ENCODE assay signal across 28 cellular contexts in the genomic region with DNA sequence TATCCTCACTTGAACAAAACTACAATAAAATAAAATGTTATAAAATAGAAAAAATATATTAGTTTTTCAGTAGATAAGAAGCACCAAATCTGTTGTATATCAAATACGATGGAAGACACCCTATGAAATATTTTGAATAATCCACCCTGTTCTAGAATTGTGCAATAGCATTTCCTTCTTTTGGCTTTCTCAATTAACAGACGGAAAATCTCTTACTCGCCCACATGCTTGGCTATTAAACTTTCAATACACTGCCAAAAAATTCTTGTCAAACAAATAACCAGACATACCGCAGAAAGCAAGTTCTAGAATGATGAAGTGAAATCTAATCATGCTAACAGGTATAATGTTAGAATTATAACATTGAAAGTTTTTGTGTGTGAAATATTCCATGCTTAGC.
DNase-seq lines count a peak whose midpoint lies in the region; ATAC-seq, FAIRE-seq and TF ChIP-seq lines count a peak whose summit lies in the region.
"Had no signal": no experiment of that assay in that cellular context is flagged by ENCODE, and none has a peak within 500 bp of the region (broad histone marks: within the 10 kb centered on the region; RNA-seq: fewer than 3 reads in every experiment).

No MANE protein-coding gene starts in this region.

- no peak overlapping the region for H3K9ac ChIP-seq in HepG2 (ENCODE audit: insufficient read depth, low read depth, low read length)
- H3K9ac ChIP-seq: KMS-11, neural progenitor cell, SK-N-SH had no signal

- H2AFZ ChIP-seq in HepG2 (ENCODE audit: low read length): no peak overlapping the region
- H2AFZ ChIP-seq: neural progenitor cell, PC-9 had no signal

- in situ Hi-C loops in HepG2 (cut with HindIII; ENCODE audit: extremely low pct_ligation_motif_present, low pct_unique_long_range_greater_than_20kb): no loop called here

- peaks cover 83% of the 10 kb centered on the region for H3K9me3 ChIP-seq in HepG2 (ENCODE audit: low read length)
- H3K9me3 ChIP-seq in right lobe of liver: peaks cover 0 to 2% (median 0%) of the 10 kb centered on the region in 4 donors
- H3K9me3 ChIP-seq in heart right ventricle: peaks cover 0 to 8% (median 0%) of the 10 kb centered on the region in 11 donors
- H3K9me3 ChIP-seq: A549, SK-N-SH, upper lobe of left lung had no signal

- intact Hi-C loops in HepG2 (cut with micrococcal nuclease; ENCODE audit: unreplicated experiment) (no loop called here), right lobe of liver (cut with DNase I) (no loop called here), heart right ventricle (cut with DNase I) (no loop called here)

- POLR2A ChIA-PET in HepG2 (lab: Yijun Ruan, JAX): no interaction called here

- peak overlapping the region; percentile 23 for H3K27ac Mint-ChIP-seq in chondrocyte (ENCODE audit: unreplicated experiment)
- H3K27ac Mint-ChIP-seq: activated naive CD8-positive, alpha-beta T cell treated with anti-CD3 and anti-CD28 coated beads for 36 hours; activated T-helper 1 cell treated with anti-CD3 and anti-CD28 coated beads, Interleukin-12 subunit alpha, Interleukin-12 subunit beta, Interleukin-2, Interleukin-4 antibody, amounts not matched to agents 30 ng/mL and 10 ng/mL and 1 ng/mL, durations not matched to agents 14 hours and 24 hours and 36 hours; CD8-positive, alpha-beta T cell; mesothelial cell of epicardium; neural progenitor cell; stimulated activated naive CD8-positive, alpha-beta T cell treated with anti-CD3 and anti-CD28 coated beads, Interleukin-15, Interleukin-2, amounts not matched to agents 100 ng/mL and 50 ng/mL, for 24 hours had no signal

- TF ChIP-seq RAD21 in HepG2 (CRISPR knock-in tag; IDR thresholded peaks at IDR 0.05): no peak

- no peaks in the 10 kb centered on the region for H3K79me2 ChIP-seq in HepG2 (ENCODE audit: insufficient read depth, low read length)

- no TSS peak for BruUV-seq in HepG2 (replicated peaks; lab: Mats Ljungman, UMichigan)

- H3K27me3 Mint-ChIP-seq in chondrocyte (ENCODE audit: low read depth): no peaks in the 10 kb centered on the region
- H3K27me3 Mint-ChIP-seq: activated naive CD8-positive, alpha-beta T cell treated with anti-CD3 and anti-CD28 coated beads for 36 hours; stimulated activated naive CD8-positive, alpha-beta T cell treated with anti-CD3 and anti-CD28 coated beads, Interleukin-15, Interleukin-2, amounts not matched to agents 100 ng/mL and 50 ng/mL, for 24 hours had no signal

- WGBS in HepG2 (ENCODE audit: low lambda C conversion rate): 11% methylated on average over 4 of the region's 4 CpGs
- 49% methylated on average over 4 of the region's 4 CpGs for WGBS in right lobe of liver (ENCODE audit: insufficient coverage, low coverage, low lambda C conversion rate, missing lambda C conversion rate)
- WGBS in heart right ventricle, 2 donors: 32 to 42% methylated on average over 4 of the region's 4 CpGs

- H3K27ac ChIP-seq in HepG2 (ENCODE audit: extremely low read length, insufficient read depth, low read length) (no peak overlapping the region), right lobe of liver (no peak overlapping the region), heart right ventricle (peak overlapping the region in 7 of 10 donors; percentile 7 to 59 (median 18))
- H3K27ac ChIP-seq: A549, KMS-11, neural progenitor cell, PC-9, upper lobe of left lung had no signal

- no peaks in the 10 kb centered on the region for H3K9me3 Mint-ChIP-seq in chondrocyte (ENCODE audit: low read depth)
- H3K9me3 Mint-ChIP-seq: mesothelial cell of epicardium, neural progenitor cell had no signal

- H3K27me3 ChIP-seq in HepG2 (ENCODE audit: control insufficient read depth in 1 of 2, insufficient read depth in 2 of 2, low read length in 2 of 2) (no peaks in the 10 kb centered on the region), right lobe of liver (no peaks in the 10 kb centered on the region), heart right ventricle (no peaks in the 10 kb centered on the region)
- H3K27me3 ChIP-seq: neural progenitor cell, upper lobe of left lung had no signal

- TF ChIP-seq POLR2A in HepG2 (IDR thresholded peaks at IDR 0.05; ENCODE audit: insufficient read depth in 1 of 2, low read depth in 2 of 2, low read length in 2 of 2): no peak
- TF ChIP-seq POLR2A in right lobe of liver (IDR thresholded peaks at IDR 0.05): no peak

- H3K4me1 ChIP-seq in HepG2 (ENCODE audit: insufficient read depth, low read length) (no peaks in the 10 kb centered on the region), right lobe of liver (no peaks in the 10 kb centered on the region), heart right ventricle (peaks cover 0 to 28% (median 7%) of the 10 kb centered on the region in 9 donors)
- H3K4me1 ChIP-seq: A549, neural progenitor cell, upper lobe of left lung had no signal

- peaks cover 12% of the 10 kb centered on the region for H3K4me1 Mint-ChIP-seq in chondrocyte (ENCODE audit: low read depth)
- H3K4me1 Mint-ChIP-seq: activated naive CD8-positive, alpha-beta T cell treated with anti-CD3 and anti-CD28 coated beads for 36 hours; neural progenitor cell had no signal

- H3K4me3 ChIP-seq in HepG2 (replicated peaks in 1 of 3; ENCODE audit: insufficient read depth in 1 of 3, low read depth in 2 of 3, low read length in 3 of 3) (no peak overlapping the region), right lobe of liver (no peak overlapping the region), heart right ventricle (no peak overlapping the region)
- H3K4me3 ChIP-seq: A549, neural progenitor cell, PC-9, upper lobe of left lung had no signal

- H3K36me3 Mint-ChIP-seq in chondrocyte (ENCODE audit: low read depth): no peaks in the 10 kb centered on the region
- H3K36me3 Mint-ChIP-seq: activated naive CD8-positive, alpha-beta T cell treated with anti-CD3 and anti-CD28 coated beads for 36 hours; CD8-positive, alpha-beta T cell; mesothelial cell of epicardium; neural progenitor cell had no signal

- CTCF ChIA-PET in HepG2 (lab: Yijun Ruan, JAX; ENCODE audit: low intra/inter-chr PET ratio, low total read pairs): no interaction called here

- DNase-seq in HepG2 (ENCODE audit: low spot score): no peak
- no peak for DNase-seq in right lobe of liver
- DNase-seq in chondrocyte (ENCODE audit: low spot score): no peak
- DNase-seq in heart right ventricle: peak in 1 of 2 donors; percentile 5
- DNase-seq in stromal cell of bone marrow (ENCODE audit: low read depth): peak; percentile 28
- no peak for DNase-seq in HK-2 (ENCODE audit: unreplicated experiment)
- DNase-seq: activated CD8-positive, alpha-beta memory T cell treated with anti-CD3 and anti-CD28 coated beads for 24 hours; activated naive CD8-positive, alpha-beta T cell treated with anti-CD3 and anti-CD28 coated beads for 36 hours; CD8-positive, alpha-beta T cell; DND-41; H7; hypothalamus; NCI-H1105 treated with DMSO at 0.1 percent for 48 hours; PC-9; retina; SK-N-SH; T-helper 9 cell; upper lobe of left lung had no signal

- ATAC-seq in HepG2: no peak
- no peak for ATAC-seq in right lobe of liver
- peak in 7 of 8 donors; percentile 59 to 84 (median 69) for ATAC-seq in heart right ventricle
- no peak for ATAC-seq in GM19328 (IDR thresholded peaks at IDR 0.05; ENCODE audit: unreplicated experiment)
- no peak for ATAC-seq in GM19035 (IDR thresholded peaks at IDR 0.05; ENCODE audit: unreplicated experiment)
- ATAC-seq: A549; activated CD4-positive, CD25-positive, alpha-beta regulatory T cell treated with anti-CD3 and anti-CD28 coated beads, Interleukin-2, amount 50 U/mL, for 24 hours; CD8-positive, alpha-beta T cell; esophagus mucosa had no signal

- no peak overlapping the region for H3K4me2 ChIP-seq in HepG2 (ENCODE audit: low read depth, low read length)
- H3K4me2 ChIP-seq: A549, KMS-11, neural progenitor cell, PC-9, SK-N-SH had no signal

- no peak for FAIRE-seq in HepG2 (lab: Jason Lieb, UNC)
- FAIRE-seq: A549 had no signal

- H3K4me3 Mint-ChIP-seq in chondrocyte (ENCODE audit: unreplicated experiment): no peak overlapping the region
- H3K4me3 Mint-ChIP-seq: activated naive CD8-positive, alpha-beta T cell treated with anti-CD3 and anti-CD28 coated beads for 36 hours; activated T-helper 1 cell treated with anti-CD3 and anti-CD28 coated beads, Interleukin-12 subunit alpha, Interleukin-12 subunit beta, Interleukin-2, Interleukin-4 antibody, amounts not matched to agents 30 ng/mL and 10 ng/mL and 1 ng/mL, durations not matched to agents 14 hours and 24 hours and 36 hours; CD8-positive, alpha-beta T cell; mesothelial cell of epicardium; neural progenitor cell; stimulated activated naive CD8-positive, alpha-beta T cell treated with anti-CD3 and anti-CD28 coated beads, Interleukin-15, Interleukin-2, amounts not matched to agents 100 ng/mL and 50 ng/mL, for 24 hours had no signal

- TF ChIP-seq EP300 in HepG2 (IDR thresholded peaks at IDR 0.05; ENCODE audit: low read depth in 2 of 2, low read length in 2 of 2) (no peak), HepG2 (CRISPR knock-in tag; IDR thresholded peaks at IDR 0.05; ENCODE audit: borderline replicate concordance) (no peak)

- H4K20me1 ChIP-seq in HepG2 (ENCODE audit: insufficient read depth, low read length): no peaks in the 10 kb centered on the region

- H3K36me3 ChIP-seq in HepG2 (replicated peaks in 1 of 2; ENCODE audit: control insufficient read depth in 1 of 2, insufficient read depth in 2 of 2, low read length in 2 of 2) (no peaks in the 10 kb centered on the region), right lobe of liver (no peaks in the 10 kb centered on the region), heart right ventricle (no peaks in the 10 kb centered on the region)
- H3K36me3 ChIP-seq: neural progenitor cell, upper lobe of left lung had no signal

- TF ChIP-seq CTCF in HepG2 (CRISPR knock-in tag; IDR thresholded peaks at IDR 0.05) (no peak), right lobe of liver (IDR thresholded peaks at IDR 0.05) (no peak), chondrocyte (IDR thresholded peaks at IDR 0.05) (no peak), heart right ventricle (IDR thresholded peaks at IDR 0.05) (no peak)

TF ChIP-seq in HepG2, 621 proteins besides CTCF, POLR2A, EP300 and RAD21:
- peak; percentile 11; the same call in 1 of the 2 replicates for TF ChIP-seq CEBPB (IDR thresholded peaks at IDR 0.05; ENCODE audit: borderline replicate concordance, low read depth, low read length)
- TF ChIP-seq STAG1 (CRISPR knock-in tag; IDR thresholded peaks at IDR 0.05): no peak

Comparison
In these comparisons a context has a peak if more than half of its experiments do, and no peak if none do; other contexts are left out.
1. ATAC-seq: peak in heart right ventricle (7 of 8); none in HepG2 (single experiment), right lobe of liver (0 of 4), GM19328 (single experiment) and GM19035 (single experiment).
2. H3K27ac ChIP-seq: peak in heart right ventricle (7 of 10); none in HepG2 (single experiment) and right lobe of liver (0 of 3).